Comparison of ENCODE assay signal across 9 cellular contexts in the genomic region with DNA sequence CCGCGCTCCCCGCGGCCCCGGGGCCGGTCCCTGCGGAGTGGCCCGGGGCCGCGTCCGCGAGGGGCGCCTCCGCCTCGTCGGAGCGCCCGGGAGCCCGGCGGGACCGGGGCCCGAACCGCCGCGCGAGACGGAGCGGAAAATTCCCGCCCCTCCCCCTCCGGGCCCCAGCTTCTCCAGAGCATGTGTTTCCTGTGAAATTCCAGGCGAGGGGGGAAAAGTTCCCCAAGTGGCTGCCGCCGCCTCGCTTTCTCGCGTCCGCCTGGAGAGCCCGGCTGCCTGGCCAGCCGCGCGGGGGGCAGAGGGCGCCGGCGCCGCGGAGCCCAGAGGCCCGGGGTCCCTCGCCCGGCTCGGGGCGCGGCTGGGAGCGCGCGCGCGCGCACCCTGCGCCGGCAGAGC. TPM values are rescaled to one million over a fixed set of nuclear protein-coding genes. Genes with fewer than 3 reads are reported as not detected.
DNase-seq lines count a peak whose midpoint lies in the region; ATAC-seq and TF ChIP-seq lines count a peak whose summit lies in the region.
"Had no signal": no experiment of that assay in that cellular context is flagged by ENCODE, and none has a peak within 500 bp of the region (broad histone marks: within the 10 kb centered on the region; RNA-seq: fewer than 3 reads in every experiment).

No MANE protein-coding gene starts in this region.

- no peak overlapping the region for H3K18ac ChIP-seq in trophoblast cell (ENCODE audit: low read length)

- H3K79me2 ChIP-seq in trophoblast cell (ENCODE audit: control insufficient read depth, insufficient read depth, low read length, poor library complexity) = no peaks in the 10 kb centered on the region

- peak overlapping the region; percentile 59 to 76 (median 68) for H3K4me3 ChIP-seq in BLaER1 treated with 17β-estradiol and CSF1 and Interleukin-3, amounts not matched to agents 10 nM and 100 nM
- peak overlapping the region; percentile 63 for H3K4me3 ChIP-seq in fibroblast of villous mesenchyme (ENCODE audit: low read depth, low read length)
- peak overlapping the region; percentile 72 for H3K4me3 ChIP-seq in trophoblast cell (ENCODE audit: low read depth, low read length)

- peak overlapping the region; percentile 30 for H2AFZ ChIP-seq in trophoblast cell (ENCODE audit: insufficient read depth, low read length, poor library complexity)

- no peak overlapping the region for H3K14ac ChIP-seq in trophoblast cell (ENCODE audit: low read length)

- peak overlapping the region; percentile 88 to 100 (median 99) for H3K4me2 ChIP-seq in BLaER1 treated with 17β-estradiol and CSF1 and Interleukin-3, amounts not matched to agents 10 nM and 100 nM
- H3K4me2 ChIP-seq in trophoblast cell (ENCODE audit: low read length) = peak overlapping the region; percentile 97

- no peak overlapping the region for H3K27ac ChIP-seq in BLaER1 treated with 17β-estradiol and CSF1 and Interleukin-3, amounts not matched to agents 10 nM and 100 nM
- H3K27ac ChIP-seq in trophoblast cell (ENCODE audit: low read depth, low read length) = no peak overlapping the region

- H2AK5ac ChIP-seq in trophoblast cell (ENCODE audit: low read length) = no peak overlapping the region

- no peaks in the 10 kb centered on the region for H3K36me3 ChIP-seq in BLaER1 treated with 17β-estradiol and CSF1 and Interleukin-3, amounts not matched to agents 10 nM and 100 nM
- H3K36me3 ChIP-seq in trophoblast cell (ENCODE audit: control insufficient read depth in 1 of 2, insufficient read depth in 2 of 2, low read length in 2 of 2) = no peaks in the 10 kb centered on the region

- no peak overlapping the region for H4K12ac ChIP-seq in trophoblast cell (ENCODE audit: low read depth, low read length)

- TF ChIP-seq CTCF in fibroblast of villous mesenchyme (IDR thresholded peaks at IDR 0.05; ENCODE audit: insufficient read depth, low read depth, low read length) = no peak

- WGBS in trophoblast cell (ENCODE audit: extremely low coverage, insufficient coverage, insufficient read length) = no CpG with 5 or more reads among the region's 60 CpGs

- no peak overlapping the region for H4K8ac ChIP-seq in trophoblast cell (ENCODE audit: low read depth, low read length)

- peak overlapping the region in 10 of 11 experiments; percentile 21 to 75 (median 64); a peak in 16 of 22 replicates for H3K9ac ChIP-seq in BLaER1 treated with 17β-estradiol and CSF1 and Interleukin-3, amounts not matched to agents 10 nM and 100 nM
- H3K9ac ChIP-seq in trophoblast cell (ENCODE audit: low read length) = peak overlapping the region; percentile 46

- H2BK120ac ChIP-seq in trophoblast cell (ENCODE audit: insufficient read depth, low read length, poor library complexity) = no peak overlapping the region

- H3K4ac ChIP-seq in trophoblast cell (ENCODE audit: low read depth, low read length) = no peak overlapping the region

- peaks cover 5% of the 10 kb centered on the region for H3K79me1 ChIP-seq in trophoblast cell (ENCODE audit: low read length)

- peaks cover 0 to 29% (median 10%) of the 10 kb centered on the region in 11 experiments; a peak in 13 of 22 replicates for H4K20me1 ChIP-seq in BLaER1 treated with 17β-estradiol and CSF1 and Interleukin-3, amounts not matched to agents 10 nM and 100 nM

- no peak for ATAC-seq in GM21717 (IDR thresholded peaks at IDR 0.05; ENCODE audit: unreplicated experiment)
- ATAC-seq in GM21423 (IDR thresholded peaks at IDR 0.05; ENCODE audit: unreplicated experiment) = no peak
- ATAC-seq in HG03135 (IDR thresholded peaks at IDR 0.05; ENCODE audit: unreplicated experiment) = no peak

- H3K27me3 ChIP-seq in BLaER1 treated with 17β-estradiol and CSF1 and Interleukin-3, amounts not matched to agents 10 nM and 100 nM = peaks cover 73 to 94% (median 90%) of the 10 kb centered on the region in 11 experiments
- no peaks in the 10 kb centered on the region for H3K27me3 ChIP-seq in trophoblast cell (ENCODE audit: insufficient read depth, low read length)

- no peaks in the 10 kb centered on the region for H3K9me3 ChIP-seq in BLaER1 treated with 17β-estradiol and CSF1 and Interleukin-3, amounts not matched to agents 10 nM and 100 nM (replicated peaks in 1 of 11)
- H3K9me3 ChIP-seq in trophoblast cell (ENCODE audit: insufficient read depth, low read depth, low read length) = peaks cover 2% of the 10 kb centered on the region

- peaks cover 8 to 19% (median 13%) of the 10 kb centered on the region in 10 experiments; a peak in 18 of 20 replicates for H3K4me1 ChIP-seq in BLaER1 treated with 17β-estradiol and CSF1 and Interleukin-3, amounts not matched to agents 10 nM and 100 nM
- H3K4me1 ChIP-seq in trophoblast cell (ENCODE audit: control insufficient read depth in 1 of 2, insufficient read depth in 2 of 2, low read length in 2 of 2) = peaks cover 5 to 11% of the 10 kb centered on the region in 2 experiments

- peak overlapping the region; percentile 44 for H4K91ac ChIP-seq in trophoblast cell (ENCODE audit: low read depth, low read length)

- H3K23ac ChIP-seq in trophoblast cell (ENCODE audit: low read length) = no peak overlapping the region

- H2BK5ac ChIP-seq in trophoblast cell (ENCODE audit: low read depth, low read length, poor library complexity) = no peak overlapping the region

- no peak overlapping the region for H2BK12ac ChIP-seq in trophoblast cell (ENCODE audit: low read length)

- DNase-seq in NCI-H774 (lab: John Stamatoyannopoulos, UW) (peak; percentile 30), fibroblast of villous mesenchyme (ENCODE audit: low read depth) (no peak), trophoblast cell (no peak)
- DNase-seq in activated CD8-positive, alpha-beta memory T cell treated with anti-CD3 and anti-CD28 coated beads, Interleukin-2, amount 50 U/mL, for 48 hours = no peak
- DNase-seq: T-helper 17 cell had no signal

RNA-seq across cellular contexts. Expression of gene CACNA1C, which starts 0.9 kb away (rescaled TPM):
- 11.7 and 14.8 TPM in 2 replicates for total RNA-seq in fibroblast of villous mesenchyme
- 6.8 and 7.3 TPM in 2 replicates for polyA plus RNA-seq in trophoblast cell (2013)

RNA-seq across cellular contexts. Expression of gene DCP1B, which starts 49.4 kb away (rescaled TPM):
- 9.3 and 17.7 TPM in 2 replicates for total RNA-seq in fibroblast of villous mesenchyme
- polyA plus RNA-seq in trophoblast cell (2013) = 15.3 and 15.8 TPM in 2 replicates
